9 cellular contexts compared by ENCODE assay signal in genomic region chr16:89765292-89765810, GRCh38. TPM values are rescaled to one million over a fixed set of nuclear protein-coding genes. Genes with fewer than 3 reads are reported as not detected.
DNase-seq lines count a peak whose midpoint lies in the region; ATAC-seq and TF ChIP-seq lines count a peak whose summit lies in the region.
"Had no signal": no experiment of that assay in that cellular context is flagged by ENCODE, and none has a peak within 500 bp of the region (broad histone marks: within the 10 kb centered on the region; RNA-seq: fewer than 3 reads in every experiment).

No MANE protein-coding gene starts in this region.

- H2BK120ac ChIP-seq in H9 (ENCODE audit: low read depth, low read length, poor library complexity, severe bottlenecking) = no peak overlapping the region

- H3K36me3 ChIP-seq in DOHH2 (ENCODE audit: control insufficient read depth, low read length) (peaks cover 95% of the 10 kb centered on the region), mucosa of stomach (ENCODE audit: control insufficient read depth, insufficient read depth, low read length) (no peaks in the 10 kb centered on the region)

- peak overlapping the region; percentile 63 for H3K9ac ChIP-seq in mucosa of stomach (ENCODE audit: low read length)
- no peak overlapping the region for H3K9ac ChIP-seq in H9 (ENCODE audit: extremely low read depth, insufficient read length, low read length)

- H3K9me3 ChIP-seq in DOHH2 (ENCODE audit: control insufficient read depth, insufficient read depth, low read length) = no peaks in the 10 kb centered on the region
- no peaks in the 10 kb centered on the region for H3K9me3 ChIP-seq in mucosa of stomach (ENCODE audit: control insufficient read depth, low read length)
- no peaks in the 10 kb centered on the region for H3K9me3 ChIP-seq in H9 (ENCODE audit: control insufficient read depth, low read depth, low read length)

- peaks cover 29 to 41% (median 41%) of the 10 kb centered on the region in 3 donors for H3K4me1 Mint-ChIP-seq in T-cell
- no peaks in the 10 kb centered on the region for H3K4me1 Mint-ChIP-seq in H9

- POLR2A ChIA-PET in T-cell (lab: Charles Lee) = interaction anchor here in 1 of 2 donors (0.7 kb wide), 1 partner anchor 20 kb away, joined by 3 read pairs; no protein-coding TSS in a partner anchor

- no peak overlapping the region for H3K23ac ChIP-seq in H9 (ENCODE audit: insufficient read length, low read depth, low read length)

- H3K4me3 Mint-ChIP-seq in T-cell = peak overlapping the region; percentile 76 to 82 (median 80)
- no peak overlapping the region for H3K4me3 Mint-ChIP-seq in H9

- H3K27me3 ChIP-seq in DOHH2 (ENCODE audit: control insufficient read depth, low read length) (no peaks in the 10 kb centered on the region), mucosa of stomach (ENCODE audit: control insufficient read depth, insufficient read depth, low read length) (no peaks in the 10 kb centered on the region), H9 (ENCODE audit: insufficient read depth, low read length) (no peaks in the 10 kb centered on the region)

- H3K27ac Mint-ChIP-seq in T-cell (peak overlapping the region; percentile 92 to 93), H9 (no peak overlapping the region)

- peaks cover 6% of the 10 kb centered on the region; the same call in 1 of the 2 replicates for H4K20me1 ChIP-seq in DOHH2 (ENCODE audit: control insufficient read depth, insufficient read depth, low read depth, low read length)
- H4K20me1 ChIP-seq in H9 (ENCODE audit: control insufficient read depth, insufficient read depth, insufficient read length) = no peaks in the 10 kb centered on the region

- no peaks in the 10 kb centered on the region for H3K36me3 Mint-ChIP-seq in T-cell
- H3K36me3 Mint-ChIP-seq in H9 (ENCODE audit: insufficient read depth in 1 of 3, low read depth in 3 of 3) = peaks cover 53 to 92% (median 89%) of the 10 kb centered on the region in 3 experiments

- CTCF ChIA-PET in T-cell (lab: Charles Lee) = interaction anchor here (0.7 kb wide), 2 partner anchors 25 to 434 kb away, joined by 3 to 5 read pairs; no protein-coding TSS in a partner anchor

- H2BK12ac ChIP-seq in H9 (ENCODE audit: insufficient read length, low read depth, low read length) = no peak overlapping the region

- H3K4me2 ChIP-seq in DOHH2 (ENCODE audit: low read length) (peak overlapping the region; percentile 59), H9 (ENCODE audit: insufficient read depth, insufficient read length, low read length) (no peak overlapping the region)

- peak; percentile 2 for ATAC-seq in GM21717 (IDR thresholded peaks at IDR 0.05; ENCODE audit: unreplicated experiment)
- peak in 1 of 4 experiments; percentile 7 for ATAC-seq in T-cell (replicated peaks in 1 of 4)
- ATAC-seq in HG02678 (IDR thresholded peaks at IDR 0.05; ENCODE audit: unreplicated experiment) = no peak

- TF ChIP-seq CTCF in DOHH2 (IDR thresholded peaks at IDR 0.05; ENCODE audit: low read depth, low read length, poor library complexity, severe bottlenecking) (no peak), H9 (conservative IDR thresholded peaks at IDR 0.05) (no peak)

- H2BK5ac ChIP-seq in H9 (ENCODE audit: insufficient read length, low read length) = no peak overlapping the region

- H3K27me3 Mint-ChIP-seq in T-cell (no peaks in the 10 kb centered on the region), H9 (ENCODE audit: low read depth) (no peaks in the 10 kb centered on the region)

- no peak overlapping the region for H3K18ac ChIP-seq in H9 (ENCODE audit: insufficient read length, low read depth, low read length)

- peaks cover 4% of the 10 kb centered on the region; the same call in 1 of the 2 replicates for H3F3A ChIP-seq in DOHH2 (ENCODE audit: control insufficient read depth, insufficient read depth)

- H3K23me2 ChIP-seq in H9 (ENCODE audit: insufficient read length, low read depth, low read length, poor library complexity, severe bottlenecking) = no peaks in the 10 kb centered on the region

- H4K8ac ChIP-seq in H9 (replicated peaks; ENCODE audit: insufficient read length, low read depth, low read length) = no peak overlapping the region

- no peak overlapping the region for H4K91ac ChIP-seq in H9 (ENCODE audit: insufficient read length, low read depth, low read length)

- H3K9me3 Mint-ChIP-seq in T-cell = no peaks in the 10 kb centered on the region
- H3K9me3 Mint-ChIP-seq in H9 = no peaks in the 10 kb centered on the region

- H2BK20ac ChIP-seq in H9 (ENCODE audit: low read depth, low read length, poor library complexity, severe bottlenecking) = no peak overlapping the region

- H3K4me1 ChIP-seq in DOHH2 (ENCODE audit: control insufficient read depth, low read length) = peaks cover 35% of the 10 kb centered on the region
- H3K4me1 ChIP-seq in mucosa of stomach (ENCODE audit: control insufficient read depth, insufficient read depth, low read length) = peaks cover 13% of the 10 kb centered on the region
- no peaks in the 10 kb centered on the region for H3K4me1 ChIP-seq in H9 (ENCODE audit: insufficient read depth, low read length)

- H3K79me1 ChIP-seq in H9 (ENCODE audit: insufficient read depth, low read depth, low read length, poor library complexity, severe bottlenecking) = no peaks in the 10 kb centered on the region

- H2BK15ac ChIP-seq in H9 (ENCODE audit: low read depth, low read length) = no peak overlapping the region

- H2AK5ac ChIP-seq in H9 (ENCODE audit: insufficient read length, low read length) = no peak overlapping the region

- H3K4ac ChIP-seq in H9 (ENCODE audit: low read depth, low read length) = no peak overlapping the region

- DNase-seq in T-cell (no peak), SHP77 (lab: John Stamatoyannopoulos, UW) (no peak), H9 (no peak)
- DNase-seq in activated CD4-positive, CD25-positive, alpha-beta regulatory T cell (lab: John Stamatoyannopoulos, UW) = no peak
- DNase-seq: kidney glomerular epithelial cell had no signal

- WGBS in H9 (ENCODE audit: extremely low coverage, insufficient read length, low lambda C conversion rate) = no CpG with 5 or more reads among the region's 10 CpGs

- H2AFZ ChIP-seq in H9 (ENCODE audit: low read length) = no peak overlapping the region

- no peaks in the 10 kb centered on the region for H3K9me2 ChIP-seq in DOHH2 (replicated peaks; ENCODE audit: control insufficient read depth, low read length)

- H3K79me2 ChIP-seq in DOHH2 (ENCODE audit: control insufficient read depth, low read length) (peaks cover 41% of the 10 kb centered on the region), H9 (ENCODE audit: insufficient read depth, low read length) (no peaks in the 10 kb centered on the region)

- H3K56ac ChIP-seq in H9 (ENCODE audit: insufficient read length, low read depth, low read length) = no peak overlapping the region

- H3K27ac ChIP-seq in DOHH2 (ENCODE audit: low read depth, low read length) (peak overlapping the region; percentile 71), H9 (ENCODE audit: insufficient read length, low read depth, low read length) (no peak overlapping the region)

- no peak overlapping the region for H3T11ph ChIP-seq in H9 (ENCODE audit: low read length)

- H3K4me3 ChIP-seq in DOHH2 (ENCODE audit: low read length) (peak overlapping the region; percentile 47; the same call in 1 of the 2 replicates), mucosa of stomach (ENCODE audit: low read length) (peak overlapping the region; percentile 57)

- no peak overlapping the region for H4K5ac ChIP-seq in H9 (ENCODE audit: insufficient read length, low read depth, low read length)

- no peak overlapping the region for H3K14ac ChIP-seq in H9 (ENCODE audit: insufficient read depth, low read length)

RNA-seq across cellular contexts. Expression of gene ZNF276, which starts 44.0 kb away (rescaled TPM):
- total RNA-seq in T-cell (100 to 1,000 TPM; 131 to 203 (median 195) TPM), H9 (2021) (17.4 and 18.6 TPM in 2 replicates)

RNA-seq across cellular contexts. Expression of gene VPS9D1, which starts 44.7 kb away (rescaled TPM):
- total RNA-seq in T-cell (10 to 100 TPM; 15.5 to 28.8 (median 24.5) TPM), H9 (2021) (5.6 and 6.0 TPM in 2 replicates)

RNA-seq across cellular contexts. Expression of gene FANCA, which starts 51.1 kb away (rescaled TPM):
- total RNA-seq in T-cell (1 to 10 TPM; 7.1 to 8.3 (median 7.8) TPM), H9 (2021) (84.3 and 106 TPM in 2 replicates)

Comparison
In these comparisons a context has a peak if more than half of its experiments do, and no peak if none do; other contexts are left out.
1. H3K27ac Mint-ChIP-seq: peak in T-cell (2 of 2); none in H9 (0 of 3).
2. H3K4me3 Mint-ChIP-seq: peak in T-cell (3 of 3); none in H9 (0 of 2).